In genomic region chr3:185825379-185825638, GRCh38 we compare ENCODE assay signal across 1 cellular context.
TF ChIP-seq lines count a peak whose summit lies in the region.

No MANE protein-coding gene starts in this region.

TF ChIP-seq in GM23338, 12 proteins besides CTCF, POLR2A, EP300 and RAD21 (continued from another document):
- no peak for TF ChIP-seq CREB1 (CRISPR knock-in tag; IDR thresholded peaks at IDR 0.05; ENCODE audit: low read depth)
- TF ChIP-seq NANOG (IDR thresholded peaks at IDR 0.05; ENCODE audit: borderline replicate concordance), result no peak
- TF ChIP-seq REST (IDR thresholded peaks at IDR 0.05; ENCODE audit: unreplicated experiment), result no peak
- no peak for TF ChIP-seq EZH2 (IDR thresholded peaks at IDR 0.05; ENCODE audit: low read depth, unreplicated experiment)
- no peak for TF ChIP-seq ETS1 (IDR thresholded peaks at IDR 0.05)
- no peak for TF ChIP-seq EZH2phosphoT487 (IDR thresholded peaks at IDR 0.05; ENCODE audit: unreplicated experiment)
- no peak for TF ChIP-seq ZNF331 (CRISPR knock-in tag; IDR thresholded peaks at IDR 0.05; ENCODE audit: low read depth)
- TF ChIP-seq ZNF114 (CRISPR knock-in tag; IDR thresholded peaks at IDR 0.05), result no peak
